Comparison of ENCODE assay signal across 8 cellular contexts in genomic region chr16:56513972-56514371, GRCh38. TPM values are rescaled to one million over a fixed set of nuclear protein-coding genes. Genes with fewer than 3 reads are reported as not detected.
DNase-seq lines count a peak whose midpoint lies in the region; ATAC-seq and TF ChIP-seq lines count a peak whose summit lies in the region.

No MANE protein-coding gene starts in this region.

- TF ChIP-seq CTCF in astrocyte of the spinal cord (IDR thresholded peaks at IDR 0.05; ENCODE audit: low read depth, low read length) = peak; percentile 68

- in situ Hi-C loops in astrocyte of the spinal cord (cut with HindIII; ENCODE audit: low sequenced_read_pairs) = no loop called here

- ATAC-seq in GM19452 (IDR thresholded peaks at IDR 0.05; ENCODE audit: unreplicated experiment) = no peak

- peak; percentile 35 for DNase-seq in Daoy (ENCODE audit: low read depth)
- peak; percentile 23 for DNase-seq in HuH-7.5 (ENCODE audit: low spot score)
- peak; percentile 33 for DNase-seq in SK-N-DZ (ENCODE audit: low spot score)
- peak; percentile 74 for DNase-seq in astrocyte of the spinal cord (ENCODE audit: low read depth, low spot score)
- DNase-seq in hippocampal formation (lab: John Stamatoyannopoulos, UW) = peak; percentile 48 to 79
- DNase-seq in stimulated activated CD4-positive, alpha-beta T cell treated with anti-CD3 and anti-CD28 coated beads, Interleukin-2, amount 100 ng/mL, for 4 hours (ENCODE audit: low read depth) = peak; percentile 15
- DNase-seq in NCI-H187 (lab: John Stamatoyannopoulos, UW) = no peak

- H3K4me3 ChIP-seq in astrocyte of the spinal cord (ENCODE audit: low read depth, low read length) = no peak overlapping the region

RNA-seq across cellular contexts. Expression of gene BBS2, which starts 5.9 kb away (rescaled TPM):
- 22.8 and 33.0 TPM in 2 replicates for total RNA-seq in Daoy (2014; rRNA removed; shearing (Covaris generic))
- 50.0 and 51.4 TPM in 2 replicates for polyA plus RNA-seq in SK-N-DZ (2014; cell fraction: cytosol; rRNA removed)
- polyA plus RNA-seq in SK-N-DZ (2014; cell fraction: nucleus; rRNA removed) = 109 and 118 TPM in 2 replicates

RNA-seq across cellular contexts. Expression of gene MT4, which starts 50.9 kb away (rescaled TPM):
- total RNA-seq in Daoy (2014; rRNA removed; shearing (Covaris generic)) = not detected in 2 replicates
- polyA plus RNA-seq in SK-N-DZ (2014; cell fraction: cytosol; rRNA removed) = not detected in 2 replicates
- polyA plus RNA-seq in SK-N-DZ (2014; cell fraction: nucleus; rRNA removed) = not detected in 2 replicates

Comparison
In these comparisons a context has a peak if more than half of its experiments do, and no peak if none do; other contexts are left out.
1. DNase-seq: peak in Daoy (single experiment), HuH-7.5 (single experiment), SK-N-DZ (single experiment), astrocyte of the spinal cord (single experiment), hippocampal formation (2 of 2) and stimulated activated CD4-positive, alpha-beta T cell treated with anti-CD3 and anti-CD28 coated beads, Interleukin-2, amount 100 ng/mL, for 4 hours (single experiment); none in NCI-H187 (0 of 2).